In genomic region chr2:147451131-147451530, GRCh38 we compare ENCODE assay signal across 12 cellular contexts.
"Had no signal": no experiment of that assay in that cellular context is flagged by ENCODE, and none has a peak within 500 bp of the region (broad histone marks: within the 10 kb centered on the region; RNA-seq: fewer than 3 reads in every experiment).

No MANE protein-coding gene starts in this region.

- H3K9me3 Mint-ChIP-seq: stimulated activated effector memory CD8-positive, alpha-beta T cell treated with anti-CD3 and anti-CD28 coated beads, Interleukin-12 subunit alpha, Interleukin-12 subunit beta, amount 100 ng/mL, for 72 hours had no signal

- H3K4me3 ChIP-seq: breast epithelium, lower lobe of right lung had no signal

- DNase-seq: activated CD4-positive, alpha-beta T cell treated with anti-CD3 and anti-CD28 coated beads, Interleukin-2, amount 50 U/mL, for 1 hour; activated naive CD4-positive, alpha-beta T cell; activated naive CD8-positive, alpha-beta T cell treated with anti-CD3 and anti-CD28 coated beads, Interleukin-2, amount 10 ng/mL, durations not matched to agents 7 days and 5 days; aorta; effector memory CD4-positive, alpha-beta T cell; foreskin melanocyte; lower lobe of right lung had no signal

- H3K36me3 Mint-ChIP-seq: mesothelial cell of epicardium; stimulated activated effector memory CD8-positive, alpha-beta T cell treated with anti-CD3 and anti-CD28 coated beads, Interleukin-12 subunit alpha, Interleukin-12 subunit beta, amount 100 ng/mL, for 72 hours had no signal

- H3K9me3 ChIP-seq: breast epithelium, lower lobe of right lung, neutrophil had no signal

- ATAC-seq: lower lobe of right lung; stimulated activated effector memory CD8-positive, alpha-beta T cell treated with anti-CD3 and anti-CD28 coated beads, Interleukin-12 subunit alpha, Interleukin-12 subunit beta, amount 100 ng/mL, for 72 hours had no signal

- H3K27ac Mint-ChIP-seq: activated naive CD8-positive, alpha-beta T cell treated with anti-CD3 and anti-CD28 coated beads, Interleukin-2, amount 10 ng/mL, durations not matched to agents 7 days and 5 days; dendritic cell treated with granulocyte-macrophage colony-stimulating factor and Interleukin-4, amounts not matched to agents 40 ng/mL and 50 ng/mL, for 4 days; mesothelial cell of epicardium; stimulated activated effector memory CD8-positive, alpha-beta T cell treated with anti-CD3 and anti-CD28 coated beads, Interleukin-12 subunit alpha, Interleukin-12 subunit beta, amount 100 ng/mL, for 72 hours had no signal

- H3K36me3 ChIP-seq: breast epithelium, lower lobe of right lung, neutrophil had no signal

- H3K4me1 Mint-ChIP-seq: stimulated activated effector memory CD8-positive, alpha-beta T cell treated with anti-CD3 and anti-CD28 coated beads, Interleukin-12 subunit alpha, Interleukin-12 subunit beta, amount 100 ng/mL, for 72 hours had no signal

- H3K27ac ChIP-seq: breast epithelium, lower lobe of right lung, neutrophil had no signal

- H3K4me3 Mint-ChIP-seq: activated naive CD8-positive, alpha-beta T cell treated with anti-CD3 and anti-CD28 coated beads, Interleukin-2, amount 10 ng/mL, durations not matched to agents 7 days and 5 days; dendritic cell treated with granulocyte-macrophage colony-stimulating factor and Interleukin-4, amounts not matched to agents 40 ng/mL and 50 ng/mL, for 4 days; mesothelial cell of epicardium; stimulated activated effector memory CD8-positive, alpha-beta T cell treated with anti-CD3 and anti-CD28 coated beads, Interleukin-12 subunit alpha, Interleukin-12 subunit beta, amount 100 ng/mL, for 72 hours had no signal

- H3K4me1 ChIP-seq: breast epithelium, lower lobe of right lung had no signal

- H3K27me3 ChIP-seq: breast epithelium, neutrophil had no signal
